22 cellular contexts compared by ENCODE assay signal in genomic region chr9:132760057-132760456, GRCh38.
"Had no signal": no experiment of that assay in that cellular context is flagged by ENCODE, and none has a peak within 500 bp of the region (broad histone marks: within the 10 kb centered on the region; RNA-seq: fewer than 3 reads in every experiment).

No MANE protein-coding gene starts in this region.

- H3K9me3 ChIP-seq: colonic mucosa, esophagus squamous epithelium, gastrocnemius medialis, heart right ventricle, left lung, lower lobe of right lung, mucosa of descending colon had no signal

- DNase-seq: colonic mucosa; cortex of kidney; effector CD4-positive, alpha-beta T cell; effector memory CD4-positive, alpha-beta T cell; esophagus squamous epithelium; foreskin fibroblast; foreskin melanocyte; gastrocnemius medialis; glutamatergic neuron; heart right ventricle; hippocampal formation; left cardiac atrium; left lung; left ventricle myocardium superior; lower lobe of right lung; mesenchymal stem cell; mucosa of descending colon; naive B cell had no signal

- H3K36me3 ChIP-seq: colonic mucosa, esophagus squamous epithelium, gastrocnemius medialis, heart right ventricle, left lung, lower lobe of right lung had no signal

- H3K4me1 Mint-ChIP-seq: naive B cell had no signal

- H3K27ac ChIP-seq: colonic mucosa, esophagus squamous epithelium, gastrocnemius medialis, heart right ventricle, left lung, lower lobe of right lung had no signal

- ATAC-seq: gastrocnemius medialis, heart right ventricle, left cardiac atrium, left lung, left ventricle myocardium superior, lower lobe of right lung, mucosa of descending colon had no signal

- H3K36me3 Mint-ChIP-seq: mesothelial cell of epicardium, naive B cell had no signal

- H3K27me3 ChIP-seq: colonic mucosa, esophagus squamous epithelium, left lung had no signal

- H3K4me3 Mint-ChIP-seq: dendritic cell treated with granulocyte-macrophage colony-stimulating factor and Interleukin-4, amounts not matched to agents 40 ng/mL and 50 ng/mL, for 4 days; mesothelial cell of epicardium; naive B cell had no signal

- H3K9me3 Mint-ChIP-seq: dendritic cell treated with granulocyte-macrophage colony-stimulating factor and Interleukin-4, amounts not matched to agents 40 ng/mL and 50 ng/mL, for 4 days; naive B cell had no signal

- H3K4me3 ChIP-seq: colonic mucosa, esophagus squamous epithelium, gastrocnemius medialis, heart right ventricle, left lung, lower lobe of right lung, mucosa of descending colon had no signal

- FAIRE-seq: endothelial cell of umbilical vein, keratinocyte had no signal

- H3K27ac Mint-ChIP-seq: dendritic cell treated with granulocyte-macrophage colony-stimulating factor and Interleukin-4, amounts not matched to agents 40 ng/mL and 50 ng/mL, for 4 days; mesothelial cell of epicardium; naive B cell had no signal

- H3K4me1 ChIP-seq: colonic mucosa, esophagus squamous epithelium, gastrocnemius medialis, left lung, lower lobe of right lung had no signal
